In the genomic region with DNA sequence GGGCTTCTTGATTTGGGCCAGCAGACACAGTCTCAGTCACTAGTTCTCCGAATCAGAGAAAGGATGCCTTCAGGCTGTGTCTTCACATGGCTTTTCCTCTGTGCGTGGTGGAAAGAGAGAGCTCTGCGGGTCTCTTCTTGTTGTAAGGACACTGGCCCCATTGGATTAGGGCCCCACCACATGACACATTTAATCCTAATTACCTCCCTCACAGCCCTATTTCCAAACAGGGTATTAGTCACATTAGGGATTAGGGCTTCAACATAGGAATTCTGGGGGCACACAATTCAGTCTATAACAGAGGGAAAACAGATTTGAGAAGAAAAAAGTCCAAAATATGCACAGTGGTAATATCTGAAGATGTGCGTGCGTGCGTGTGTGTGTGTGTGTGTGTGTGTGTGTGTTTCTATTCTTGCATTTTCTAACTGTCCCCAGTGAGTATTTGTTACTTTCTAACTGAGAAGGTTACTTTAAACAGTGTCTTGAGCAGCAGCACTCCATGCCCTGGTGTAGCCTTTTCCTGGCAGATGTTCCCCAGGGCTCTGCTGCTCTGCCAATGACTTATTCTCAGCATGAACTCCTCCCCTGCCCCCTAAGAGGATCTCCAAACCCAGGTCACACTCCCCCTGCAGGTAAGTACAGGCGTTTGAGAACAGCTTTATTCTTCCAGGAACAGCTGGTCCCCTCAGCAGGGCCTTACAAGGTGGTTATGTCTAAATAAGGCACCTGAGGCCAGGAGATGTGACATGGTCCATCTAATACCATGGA, we compare ENCODE assay signal across 1 cellular context.
TF ChIP-seq lines count a peak whose summit lies in the region.

No MANE protein-coding gene starts in this region.

TF ChIP-seq in IMR-90, 13 proteins besides CTCF, POLR2A, EP300 and RAD21:
- TF ChIP-seq, protein P1, sequence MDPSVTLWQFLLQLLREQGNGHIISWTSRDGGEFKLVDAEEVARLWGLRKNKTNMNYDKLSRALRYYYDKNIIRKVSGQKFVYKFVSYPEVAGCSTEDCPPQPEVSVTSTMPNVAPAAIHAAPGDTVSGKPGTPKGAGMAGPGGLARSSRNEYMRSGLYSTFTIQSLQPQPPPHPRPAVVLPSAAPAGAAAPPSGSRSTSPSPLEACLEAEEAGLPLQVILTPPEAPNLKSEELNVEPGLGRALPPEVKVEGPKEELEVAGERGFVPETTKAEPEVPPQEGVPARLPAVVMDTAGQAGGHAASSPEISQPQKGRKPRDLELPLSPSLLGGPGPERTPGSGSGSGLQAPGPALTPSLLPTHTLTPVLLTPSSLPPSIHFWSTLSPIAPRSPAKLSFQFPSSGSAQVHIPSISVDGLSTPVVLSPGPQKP (IDR thresholded peaks at IDR 0.05; ENCODE audit: borderline replicate concordance, low read depth, low read length), result no peak
- TF ChIP-seq MXI1 (IDR thresholded peaks at IDR 0.05; ENCODE audit: borderline replicate concordance, low read depth, low read length), result no peak
- no peak for TF ChIP-seq MAZ (IDR thresholded peaks at IDR 0.05; ENCODE audit: borderline replicate concordance, low read depth, low read length)
- no peak for TF ChIP-seq NFE2L2 (IDR thresholded peaks at IDR 0.05; ENCODE audit: low read depth, low read length)
- TF ChIP-seq CEBPB (IDR thresholded peaks at IDR 0.05; ENCODE audit: low read depth, low read length), result no peak
- no peak for TF ChIP-seq FOS (IDR thresholded peaks at IDR 0.05; ENCODE audit: low read depth, low read length)
